15 cellular contexts compared by ENCODE assay signal in genomic region chr11:36151933-36152580, GRCh38.
"Had no signal": no experiment of that assay in that cellular context is flagged by ENCODE, and none has a peak within 500 bp of the region (broad histone marks: within the 10 kb centered on the region; RNA-seq: fewer than 3 reads in every experiment).

No MANE protein-coding gene starts in this region.

- H3K9me3 Mint-ChIP-seq: activated CD4-positive, alpha-beta memory T cell treated with anti-CD3 and anti-CD28 coated beads for 36 hours had no signal

- H3K27me3 ChIP-seq: dorsolateral prefrontal cortex, heart left ventricle, left lung, ovary, tibial artery had no signal

- H3K9me3 ChIP-seq: heart left ventricle, left lung, ovary, tibial artery had no signal

- H3K4me3 Mint-ChIP-seq: activated CD4-positive, alpha-beta memory T cell treated with anti-CD3 and anti-CD28 coated beads for 36 hours; activated naive CD8-positive, alpha-beta T cell had no signal

- DNase-seq: activated CD4-positive, alpha-beta memory T cell treated with anti-CD3 and anti-CD28 coated beads for 36 hours; activated gamma-delta T cell; activated T-cell treated with anti-CD3 and anti-CD28 coated beads, Interleukin-2, amount 50 U/mL, for 48 hours; anterior cingulate cortex; dorsolateral prefrontal cortex; foreskin melanocyte; heart left ventricle; islet precursor cell; left lung; ovary; stimulated activated CD4-positive, alpha-beta T cell treated with anti-CD3 and anti-CD28 coated beads, Interleukin-15, amount 100 ng/mL, for 24 hours; stimulated activated CD4-positive, alpha-beta T cell treated with anti-CD3 and anti-CD28 coated beads, Interleukin-4, amount 100 ng/mL, for 4 hours; tibial artery had no signal

- ATAC-seq: esophagus mucosa, heart left ventricle, left lung had no signal

- H3K36me3 Mint-ChIP-seq: activated CD4-positive, alpha-beta memory T cell treated with anti-CD3 and anti-CD28 coated beads for 36 hours; activated naive CD8-positive, alpha-beta T cell had no signal

- H3K27ac ChIP-seq: heart left ventricle, left lung, ovary, tibial artery had no signal

- H3K27ac Mint-ChIP-seq: activated CD4-positive, alpha-beta memory T cell treated with anti-CD3 and anti-CD28 coated beads for 36 hours; activated naive CD8-positive, alpha-beta T cell had no signal
